ENCODE assay signal across 8 cellular contexts in the genomic region with DNA sequence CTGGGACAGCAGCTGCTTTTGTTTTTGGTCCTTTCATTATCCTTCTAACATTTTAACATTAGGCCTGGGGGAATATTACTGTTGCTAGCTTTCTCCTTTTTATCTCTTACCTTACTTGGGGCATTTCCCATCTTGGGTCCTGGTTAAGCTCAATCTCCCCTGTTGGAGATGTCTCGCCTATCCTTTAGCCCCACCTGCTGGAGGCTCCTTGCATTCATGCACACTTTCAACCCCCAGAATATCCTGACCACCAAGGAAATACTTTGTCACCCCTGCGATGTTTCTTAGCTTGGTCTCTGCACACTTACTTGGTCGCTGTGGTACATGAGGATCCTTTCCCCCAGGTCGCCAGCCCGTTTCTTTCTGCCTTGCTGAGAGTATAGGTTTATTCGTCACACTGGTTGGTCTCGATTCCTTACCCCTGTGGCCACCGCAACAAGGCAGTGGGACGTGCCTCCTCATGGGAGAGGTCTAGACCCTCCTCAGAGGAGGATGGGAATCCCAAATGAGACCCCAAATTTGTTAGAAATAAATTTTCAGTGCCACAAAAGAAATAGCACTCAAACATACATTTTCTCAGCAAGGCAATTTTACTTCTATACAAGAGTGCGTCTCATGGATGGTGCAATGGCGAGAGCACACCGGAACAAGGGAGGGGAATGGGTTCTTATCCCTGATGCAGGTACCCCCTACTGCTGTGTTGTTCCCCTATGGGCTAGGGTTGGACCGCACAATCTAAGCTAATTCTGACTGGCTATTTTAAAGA. TPM values are rescaled to one million over a fixed set of nuclear protein-coding genes. Genes with fewer than 3 reads are reported as not detected.
DNase-seq lines count a peak whose midpoint lies in the region; ATAC-seq, FAIRE-seq and TF ChIP-seq lines count a peak whose summit lies in the region.

No MANE protein-coding gene starts in this region.

- H3K9me3 ChIP-seq in SJCRH30 (replicated peaks) (no peaks in the 10 kb centered on the region), left lung (no peaks in the 10 kb centered on the region)

- ATAC-seq in left lung: no peak
- no peak for ATAC-seq in GM19324 (IDR thresholded peaks at IDR 0.05; ENCODE audit: low FRiP score, unreplicated experiment)

- H3K36me3 ChIP-seq in SJCRH30 (no peaks in the 10 kb centered on the region), left lung (peaks cover 0 to 16% of the 10 kb centered on the region in 2 donors)

- H3K27me3 ChIP-seq in SJCRH30 (no peaks in the 10 kb centered on the region), left lung (no peaks in the 10 kb centered on the region)

- H3K27ac ChIP-seq in SJCRH30 (no peak overlapping the region), left lung (no peak overlapping the region)

- H3K4me3 ChIP-seq in SJCRH30: no peak overlapping the region
- H3K4me3 ChIP-seq in left lung: no peak overlapping the region

- TF ChIP-seq CTCF in left lung (IDR thresholded peaks at IDR 0.05): peak; percentile 35 to 51

- DNase-seq in DMS53 (lab: John Stamatoyannopoulos, UW): peak; percentile 32
- no peak for DNase-seq in DMS53 treated with DMSO at 0.1 percent for 48 hours (lab: John Stamatoyannopoulos, UW; ENCODE audit: unreplicated experiment)
- peak; percentile 63 to 78 for DNase-seq in SJCRH30
- peak; percentile 34 for DNase-seq in activated naive CD8-positive, alpha-beta T cell treated with anti-CD3 and anti-CD28 coated beads, Interleukin-2, amount 50 U/mL, for 16 hours (ENCODE audit: low read depth, low spot score)
- DNase-seq in left lung: peak in 1 of 2 donors; percentile 36
- DNase-seq in stimulated activated naive CD4-positive, alpha-beta T cell treated with Interleukin-2 at 50 U/mL for 16 hours (lab: John Stamatoyannopoulos, UW): peak; percentile 49
- no peak for DNase-seq in HTR-8/SVneo (ENCODE audit: insufficient read length, low spot score)

- intact Hi-C loops in left lung (cut with DNase I): loop anchor here in 1 of 2 donors (10.0 kb wide), 1 partner anchor 292 kb away; no protein-coding TSS in a partner anchor

- no peaks in the 10 kb centered on the region for H3K4me1 ChIP-seq in SJCRH30
- H3K4me1 ChIP-seq in left lung: peaks cover 0 to 5% of the 10 kb centered on the region in 2 donors

- FAIRE-seq in HTR-8/SVneo (lab: Jason Lieb, UNC): no peak

RNA-seq across cellular contexts. Expression of a gene that starts 5.4 kb away (rescaled TPM):
- 45.6 and 53.6 TPM in 2 replicates for total RNA-seq in SJCRH30 (2014; rRNA removed; shearing (Covaris generic))
- total RNA-seq in left lung: 10 to 100 TPM; 64.4 to 65.3 TPM

RNA-seq across cellular contexts. Expression of a gene that starts 20.0 kb away (rescaled TPM):
- total RNA-seq in SJCRH30 (2014; rRNA removed; shearing (Covaris generic)): 16.9 and 20.9 TPM in 2 replicates
- 10 to 100 TPM; 17.2 to 22.1 TPM for total RNA-seq in left lung

RNA-seq across cellular contexts. Expression of a gene that starts 42.2 kb away (rescaled TPM):
- 211 and 216 TPM in 2 replicates for total RNA-seq in SJCRH30 (2014; rRNA removed; shearing (Covaris generic))
- total RNA-seq in left lung: 100 to 1,000 TPM; 116 to 141 TPM

Comparison
In these comparisons a context has a peak if more than half of its experiments do, and no peak if none do; other contexts are left out.
1. DNase-seq: peak in DMS53 (single experiment), SJCRH30 (2 of 2), activated naive CD8-positive, alpha-beta T cell treated with anti-CD3 and anti-CD28 coated beads, Interleukin-2, amount 50 U/mL, for 16 hours (single experiment) and stimulated activated naive CD4-positive, alpha-beta T cell treated with Interleukin-2 at 50 U/mL for 16 hours (single experiment); none in DMS53 treated with DMSO at 0.1 percent for 48 hours (single experiment) and HTR-8/SVneo (single experiment).